Comparison of ENCODE assay signal across 1 cellular context in genomic region chr17:40326832-40327199, GRCh38.
TF ChIP-seq lines count a peak whose summit lies in the region.

No MANE protein-coding gene starts in this region.

TF ChIP-seq in IMR-90, 13 proteins besides CTCF, POLR2A, EP300 and RAD21 (continued from another document):
- TF ChIP-seq ELK1 (IDR thresholded peaks at IDR 0.05; ENCODE audit: borderline replicate concordance, low read depth, low read length) (no peak), NFE2L2 (IDR thresholded peaks at IDR 0.05; ENCODE audit: low read depth, low read length) (no peak), MAFK (IDR thresholded peaks at IDR 0.05; ENCODE audit: low read depth, low read length) (no peak)
